Comparison of ENCODE assay signal across 17 cellular contexts in the genomic region with DNA sequence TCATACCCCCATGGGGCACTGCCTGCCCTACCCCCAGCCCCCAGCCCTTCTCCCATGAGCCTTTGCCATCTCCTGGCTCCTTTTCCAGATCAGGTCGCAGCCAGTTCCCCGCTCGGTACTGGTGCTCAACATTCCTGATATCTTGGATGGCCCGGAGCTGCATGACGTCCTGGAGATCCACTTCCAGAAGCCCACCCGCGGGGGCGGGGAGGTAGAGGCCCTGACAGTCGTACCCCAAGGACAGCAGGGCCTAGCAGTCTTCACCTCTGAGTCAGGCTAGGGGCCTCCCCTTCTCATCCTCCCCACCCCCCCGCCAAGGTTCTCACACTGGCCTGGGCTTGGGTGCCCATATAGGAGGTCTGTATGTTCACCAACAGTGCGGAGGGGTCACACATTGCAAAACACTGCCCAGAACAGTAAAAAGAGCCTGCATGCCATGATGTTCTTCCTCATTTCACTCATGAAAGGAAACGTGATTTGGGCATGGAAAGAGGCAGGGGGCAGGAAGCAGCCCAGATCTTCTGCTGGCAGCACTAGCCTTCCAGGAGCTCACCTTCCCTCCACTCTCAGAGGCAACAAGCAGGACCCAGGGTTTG. TPM values are rescaled to one million over a fixed set of nuclear protein-coding genes. Genes with fewer than 3 reads are reported as not detected.
A peak's percentile ranks its signal among the peaks of the same experiment; 100 is the strongest.
DNase-seq lines count a peak whose midpoint lies in the region; ATAC-seq, FAIRE-seq and TF ChIP-seq lines count a peak whose summit lies in the region.
"Had no signal": no experiment of that assay in that cellular context is flagged by ENCODE, and none has a peak within 500 bp of the region (broad histone marks: within the 10 kb centered on the region; RNA-seq: fewer than 3 reads in every experiment).

No MANE protein-coding gene starts in this region.

- no peaks in the 10 kb centered on the region for H3K27me3 ChIP-seq in BLaER1 treated with 17β-estradiol and CSF1 and Interleukin-3, amounts not matched to agents 10 nM and 100 nM
- H3K27me3 ChIP-seq in heart right ventricle (no peaks in the 10 kb centered on the region), gastrocnemius medialis (no peaks in the 10 kb centered on the region)

- intact Hi-C loops in heart right ventricle (cut with DNase I): no loop called here
- intact Hi-C loops in gastrocnemius medialis (cut with DNase I; ENCODE audit: low total_unique reads): no loop called here

- FAIRE-seq in urothelium cell line (lab: Jason Lieb, UNC): no peak

- ATAC-seq in heart right ventricle: peak in 4 of 8 donors; percentile 10 to 43 (median 18)
- ATAC-seq in gastrocnemius medialis: no peak
- ATAC-seq in GM19397 (IDR thresholded peaks at IDR 0.05; ENCODE audit: unreplicated experiment): no peak

- H3K27ac ChIP-seq in BLaER1 treated with 17β-estradiol and CSF1 and Interleukin-3, amounts not matched to agents 10 nM and 100 nM: peak overlapping the region in 7 of 11 experiments; percentile 0 to 70 (median 50); a peak in 11 of 22 replicates
- peak overlapping the region in 9 of 10 donors; percentile 41 to 85 (median 79) for H3K27ac ChIP-seq in heart right ventricle
- peak overlapping the region; percentile 65 to 78 (median 70) for H3K27ac ChIP-seq in gastrocnemius medialis
- H3K27ac ChIP-seq: KMS-11 had no signal

- WGBS in heart right ventricle, 2 donors: 50 to 54% methylated on average over 12 of the region's 12 CpGs

- H3K4me3 ChIP-seq in BLaER1 treated with 17β-estradiol and CSF1 and Interleukin-3, amounts not matched to agents 10 nM and 100 nM: no peak overlapping the region
- H3K4me3 ChIP-seq in NB4 (ENCODE audit: low read depth, low read length): no peak overlapping the region
- H3K4me3 ChIP-seq in heart right ventricle: no peak overlapping the region
- no peak overlapping the region for H3K4me3 ChIP-seq in gastrocnemius medialis

- DNase-seq in NB4 (ENCODE audit: low read depth) (peak; percentile 84), heart right ventricle (peak in 1 of 2 donors; percentile 32), gastrocnemius medialis (no peak), mesenteric fat pad (ENCODE audit: low spot score) (no peak), urothelium cell line (ENCODE audit: low spot score) (no peak)
- DNase-seq in stimulated activated CD4-positive, alpha-beta T cell treated with anti-CD3 and anti-CD28 coated beads, Interleukin-2, amount 100 ng/mL, for 48 hours: no peak
- DNase-seq: activated CD8-positive, alpha-beta memory T cell treated with anti-CD3 and anti-CD28 coated beads, Interleukin-2, amount 50 U/mL, for 48 hours; activated naive CD8-positive, alpha-beta T cell treated with anti-CD3 and anti-CD28 coated beads for 36 hours; glutamatergic neuron; GOT3; islet precursor cell; NCI-H1694; stimulated activated CD4-positive, alpha-beta T cell treated with anti-CD3 and anti-CD28 coated beads, Interleukin-2, amount 100 ng/mL, for 24 hours had no signal

- H3K4me2 ChIP-seq in BLaER1 treated with 17β-estradiol and CSF1 and Interleukin-3, amounts not matched to agents 10 nM and 100 nM: peak overlapping the region in 7 of 11 experiments; percentile 11 to 80 (median 63); a peak in 13 of 22 replicates
- H3K4me2 ChIP-seq: KMS-11 had no signal

- no peaks in the 10 kb centered on the region for H3K9me3 ChIP-seq in BLaER1 treated with 17β-estradiol and CSF1 and Interleukin-3, amounts not matched to agents 10 nM and 100 nM (replicated peaks in 1 of 11)
- H3K9me3 ChIP-seq in heart right ventricle: no peaks in the 10 kb centered on the region
- no peaks in the 10 kb centered on the region for H3K9me3 ChIP-seq in gastrocnemius medialis

- TF ChIP-seq CTCF in NB4 (IDR thresholded peaks at IDR 0.05; ENCODE audit: low read depth, low read length) (no peak), heart right ventricle (IDR thresholded peaks at IDR 0.05) (no peak), gastrocnemius medialis (IDR thresholded peaks at IDR 0.05 in 4 of 5, conservative IDR thresholded peaks at IDR 0.05 in 1 of 5) (no peak)

- H4K20me1 ChIP-seq in BLaER1 treated with 17β-estradiol and CSF1 and Interleukin-3, amounts not matched to agents 10 nM and 100 nM: peaks cover 0 to 89% (median 0%) of the 10 kb centered on the region in 11 experiments; a peak in 8 of 22 replicates

- peaks cover 22 to 77% (median 50%) of the 10 kb centered on the region in 11 experiments; a peak in 21 of 22 replicates for H3K36me3 ChIP-seq in BLaER1 treated with 17β-estradiol and CSF1 and Interleukin-3, amounts not matched to agents 10 nM and 100 nM
- H3K36me3 ChIP-seq in heart right ventricle (peaks cover 0 to 79% (median 4%) of the 10 kb centered on the region in 9 donors), gastrocnemius medialis (peaks cover 0 to 9% of the 10 kb centered on the region in 2 donors)

- peaks cover 12 to 63% (median 40%) of the 10 kb centered on the region in 10 experiments for H3K4me1 ChIP-seq in BLaER1 treated with 17β-estradiol and CSF1 and Interleukin-3, amounts not matched to agents 10 nM and 100 nM
- peaks cover 22 to 91% (median 72%) of the 10 kb centered on the region in 9 donors for H3K4me1 ChIP-seq in heart right ventricle
- H3K4me1 ChIP-seq in gastrocnemius medialis: peaks cover 8 to 15% of the 10 kb centered on the region in 2 donors

- in situ Hi-C loops in gastrocnemius medialis (cut with MboI; ENCODE audit: low sequenced_read_pairs in 4 of 4): loop anchor here in 1 of 4 donors (25.0 kb wide), 1 partner anchor 298 kb away; no protein-coding TSS in a partner anchor

- H3K9ac ChIP-seq in BLaER1 treated with 17β-estradiol and CSF1 and Interleukin-3, amounts not matched to agents 10 nM and 100 nM: peak overlapping the region in 8 of 11 experiments; percentile 1 to 64 (median 35); a peak in 8 of 22 replicates
- H3K9ac ChIP-seq: KMS-11 had no signal

- no peak for TF ChIP-seq POLR2A in NB4 (IDR thresholded peaks at IDR 0.05; ENCODE audit: extremely low read depth, insufficient read length)
- no peak for TF ChIP-seq POLR2A in gastrocnemius medialis (IDR thresholded peaks at IDR 0.05)

RNA-seq across cellular contexts. Expression of gene IFI35, which starts 7.5 kb away (rescaled TPM):
- total RNA-seq in heart right ventricle (10 to 100 TPM in 6 of 10 donors, 1 to 10 TPM in 4; 7.0 to 61.6 (median 13.2) TPM), gastrocnemius medialis (10 to 100 TPM in 1 of 4 donors, 1 to 10 TPM in 3; 1.3 to 11.0 (median 4.0) TPM), mesenteric fat pad (33.5 TPM)
- 10 to 100 TPM; 13.0 to 26.0 TPM for polyA plus RNA-seq in heart right ventricle

RNA-seq across cellular contexts. Expression of gene VAT1, which starts 8.1 kb away (rescaled TPM):
- total RNA-seq in heart right ventricle (10 to 100 TPM; 48.5 to 99.2 (median 70.8) TPM), gastrocnemius medialis (10 to 100 TPM; 18.0 to 49.5 (median 35.8) TPM), mesenteric fat pad (315 TPM)
- 10 to 100 TPM; 54.6 to 66.5 TPM for polyA plus RNA-seq in heart right ventricle

RNA-seq across cellular contexts. Expression of gene RND2, which starts 10.9 kb away (rescaled TPM):
- total RNA-seq in heart right ventricle: 1 to 10 TPM in 1 of 10 donors, under 1 TPM in 9; 0.16 to 2.3 (median 0.51) TPM
- polyA plus RNA-seq in heart right ventricle: under 1 TPM; 0.14 to 0.95 TPM
- total RNA-seq in gastrocnemius medialis: under 1 TPM in 3 of 4 donors, not detected in 1; 0.04 to 0.10 (median 0.10) TPM
- 0.45 TPM for total RNA-seq in mesenteric fat pad
- total RNA-seq: activated naive CD8-positive, alpha-beta T cell treated with anti-CD3 and anti-CD28 coated beads for 36 hours; NCI-H460 had no signal

RNA-seq across cellular contexts. Expression of gene RPL27, which starts 15.9 kb away (rescaled TPM):
- total RNA-seq in heart right ventricle (100 to 1,000 TPM; 388 to 841 (median 519) TPM), gastrocnemius medialis (1,000 to 10,000 TPM in 2 of 4 donors, 100 to 1,000 TPM in 2; 800 to 1,300 (median 1,077) TPM), mesenteric fat pad (838 TPM)
- 1,000 to 10,000 TPM; 1,760 to 2,790 TPM for polyA plus RNA-seq in heart right ventricle

RNA-seq across cellular contexts. Expression of gene RUNDC1, which starts 33.8 kb away (rescaled TPM):
- total RNA-seq in heart right ventricle: 10 to 100 TPM in 9 of 10 donors, 1 to 10 TPM in 1; 7.5 to 21.0 (median 11.6) TPM
- polyA plus RNA-seq in heart right ventricle: 10 to 100 TPM in 1 of 2 donors, 1 to 10 TPM in 1; 5.6 to 10.2 TPM
- total RNA-seq in gastrocnemius medialis: 10 to 100 TPM; 13.8 to 19.8 (median 16.4) TPM
- 10.6 TPM for total RNA-seq in mesenteric fat pad
